Comparison of ENCODE assay signal across 19 cellular contexts in genomic region chr1:38555594-38555993, GRCh38.
DNase-seq lines count a peak whose midpoint lies in the region; ATAC-seq, FAIRE-seq and TF ChIP-seq lines count a peak whose summit lies in the region.
"Had no signal": no experiment of that assay in that cellular context is flagged by ENCODE, and none has a peak within 500 bp of the region (broad histone marks: within the 10 kb centered on the region; RNA-seq: fewer than 3 reads in every experiment).

No MANE protein-coding gene starts in this region.

- no peaks in the 10 kb centered on the region for H3K36me3 ChIP-seq in HEK293 (ENCODE audit: control insufficient read depth in 2 of 2, insufficient read depth in 1 of 2, low read length in 2 of 2)
- no peaks in the 10 kb centered on the region for H3K36me3 ChIP-seq in GM12878 (ENCODE audit: control insufficient read depth in 2 of 2, insufficient read depth in 2 of 2, low read length in 1 of 2)
- H3K36me3 ChIP-seq: HAP-1 had no signal

- no peaks in the 10 kb centered on the region for H4K20me1 ChIP-seq in GM12878 (ENCODE audit: control insufficient read depth, insufficient read depth)

- H3K36me3 Mint-ChIP-seq in stimulated activated memory B cell treated with anti-CD40 and anti-IgM and Interleukin-4, amounts not matched to agents 10 μg/mL and 1 μg/mL and 100 μg/mL, for 72 hours, result no peaks in the 10 kb centered on the region

- no peaks in the 10 kb centered on the region for H3K9me3 Mint-ChIP-seq in stimulated activated memory B cell treated with anti-CD40 and anti-IgM and Interleukin-4, amounts not matched to agents 10 μg/mL and 1 μg/mL and 100 μg/mL, for 72 hours
- H3K9me3 Mint-ChIP-seq: CD4-positive, alpha-beta T cell; HFFc6 had no signal

- H3K4me3 Mint-ChIP-seq in stimulated activated memory B cell treated with anti-CD40 and anti-IgM and Interleukin-4, amounts not matched to agents 10 μg/mL and 1 μg/mL and 100 μg/mL, for 72 hours, result no peak overlapping the region
- H3K4me3 Mint-ChIP-seq: CD4-positive, alpha-beta T cell; HFFc6 had no signal

- no TSS peak for BruUV-seq in GM12878 (replicated peaks; lab: Mats Ljungman, UMichigan)

- SMC1A ChIA-PET in GM12878 (lab: Charles Lee; ENCODE audit: uncharacterized antibody, unreplicated experiment), result interaction anchor here (0.7 to 1.2 kb wide), 4 partner anchors 15 to 528 kb away, joined by 3 to 6 read pairs (median 4); no protein-coding TSS in a partner anchor

- peak; percentile 56 for DNase-seq in GM12865 (ENCODE audit: low read depth)
- no peak for DNase-seq in GM12878 (ENCODE audit: low read depth, low spot score)
- DNase-seq in foreskin keratinocyte, result no peak
- no peak for DNase-seq in activated CD8-positive, alpha-beta memory T cell treated with anti-CD3 and anti-CD28 coated beads for 24 hours
- DNase-seq in left cardiac atrium, result no peak
- DNase-seq: ACHN; C1 segment of cervical spinal cord; CD4-positive, alpha-beta T cell; COR-L47; DMS153; DMS79 treated with DMSO at 0.1 percent for 48 hours; GDM1; HFFc6 had no signal

- RAD21 ChIA-PET in GM12878 (lab: Charles Lee; ENCODE audit: unreplicated experiment), result interaction anchor here (1.1 to 1.6 kb wide), 2 partner anchors 28 to 81 kb away, joined by 4 read pairs; no protein-coding TSS in a partner anchor

- TF ChIP-seq EP300 in GM12878 (IDR thresholded peaks at IDR 0.05; ENCODE audit: borderline replicate concordance in 1 of 2, control insufficient read depth in 1 of 2, low read depth in 2 of 2, low read length in 2 of 2), result no peak

- H3K27ac ChIP-seq in HEK293 (ENCODE audit: extremely low read depth, low read depth, low read length) (no peak overlapping the region), GM12878 (ENCODE audit: control insufficient read depth, insufficient read depth) (no peak overlapping the region; the same call in 1 of the 2 replicates), foreskin keratinocyte (no peak overlapping the region)
- H3K27ac ChIP-seq: HL-60 had no signal

- ATAC-seq in GM12878, result no peak
- ATAC-seq in stimulated activated memory B cell treated with anti-CD40 and anti-IgM and Interleukin-4, amounts not matched to agents 10 μg/mL and 1 μg/mL and 100 μg/mL, for 72 hours, result no peak
- no peak for ATAC-seq in foreskin keratinocyte
- ATAC-seq in left cardiac atrium, result no peak

- WGBS in GM12878 (ENCODE audit: insufficient coverage, insufficient replicate concordance, low lambda C conversion rate, missing lambda C conversion rate), result 67% methylated on average over 1 of the region's 1 CpG

- no peak overlapping the region for H3K9ac ChIP-seq in GM12878 (ENCODE audit: control insufficient read depth, insufficient read depth, low read length)

- no peak overlapping the region for H3K4me2 ChIP-seq in GM12878 (ENCODE audit: control insufficient read depth, insufficient read depth)

- CTCF ChIA-PET in HEK293 (lab: Yijun Ruan, JAX) (no interaction called here), GM12878 (lab: Yijun Ruan, JAX) (interaction anchor here (0.7 to 0.9 kb wide), 3 partner anchors 14 to 52 kb away, joined by 3 to 4 read pairs (median 3); no protein-coding TSS in a partner anchor)

- H3K4me1 ChIP-seq in HEK293 (ENCODE audit: control insufficient read depth, insufficient read depth, low read length) (no peaks in the 10 kb centered on the region), GM12878 (ENCODE audit: control insufficient read depth, insufficient read depth, low read length) (peaks cover 34% of the 10 kb centered on the region), foreskin keratinocyte (no peaks in the 10 kb centered on the region)
- H3K4me1 ChIP-seq: HAP-1 had no signal

- H3K27ac Mint-ChIP-seq in stimulated activated memory B cell treated with anti-CD40 and anti-IgM and Interleukin-4, amounts not matched to agents 10 μg/mL and 1 μg/mL and 100 μg/mL, for 72 hours, result peak overlapping the region; percentile 96
- H3K27ac Mint-ChIP-seq: HFFc6 had no signal

- H3K9me3 ChIP-seq in HEK293 (ENCODE audit: control insufficient read depth, insufficient read depth, low read depth, low read length) (no peaks in the 10 kb centered on the region), GM12878 (replicated peaks; ENCODE audit: control insufficient read depth, insufficient read depth, low read length) (no peaks in the 10 kb centered on the region)
- H3K9me3 ChIP-seq: HAP-1 had no signal

- H3K4me1 Mint-ChIP-seq in stimulated activated memory B cell treated with anti-CD40 and anti-IgM and Interleukin-4, amounts not matched to agents 10 μg/mL and 1 μg/mL and 100 μg/mL, for 72 hours, result peaks cover 57% of the 10 kb centered on the region

- TF ChIP-seq RAD21 in GM12878 (IDR thresholded peaks at IDR 0.05; ENCODE audit: insufficient read depth, low read depth, low read length), result no peak

- peak; percentile 47 for FAIRE-seq in GM12878 (lab: Jason Lieb, UNC)
- FAIRE-seq: D721Med, H1 had no signal

- no peak overlapping the region; the same call in 1 of the 2 replicates for H2AFZ ChIP-seq in GM12878 (ENCODE audit: control insufficient read depth, low read depth, low read length)

- no peak for TF ChIP-seq POLR2A in GM12878 (IDR thresholded peaks at IDR 0.05; ENCODE audit: low read depth, low read length)

- H3K27me3 ChIP-seq in GM12878 (replicated peaks in 1 of 2; ENCODE audit: control insufficient read depth in 2 of 2, insufficient read depth in 2 of 2, low read length in 1 of 2) (no peaks in the 10 kb centered on the region), foreskin keratinocyte (peaks cover 28% of the 10 kb centered on the region)

- intact Hi-C loops in GM12878 (cut with micrococcal nuclease; ENCODE audit: unreplicated experiment) (no loop called here), left cardiac atrium (cut with DNase I) (no loop called here)

- H3K27me3 Mint-ChIP-seq in stimulated activated memory B cell treated with anti-CD40 and anti-IgM and Interleukin-4, amounts not matched to agents 10 μg/mL and 1 μg/mL and 100 μg/mL, for 72 hours, result peaks cover 3% of the 10 kb centered on the region
- H3K27me3 Mint-ChIP-seq: CD4-positive, alpha-beta T cell had no signal

- peaks cover 1% of the 10 kb centered on the region; the same call in 1 of the 2 replicates for H3K79me2 ChIP-seq in GM12878 (ENCODE audit: control insufficient read depth, insufficient read depth, low read length)

- no peak for TF ChIP-seq CTCF in GM12865 (IDR thresholded peaks at IDR 0.05; ENCODE audit: insufficient read depth, low read depth, low read length, missing control alignments)
- TF ChIP-seq CTCF in HEK293 (tag by site-specific recombination; IDR thresholded peaks at IDR 0.05), result no peak
- TF ChIP-seq CTCF in GM12878 (IDR thresholded peaks at IDR 0.05 in 2 of 3, conservative IDR thresholded peaks at IDR 0.05 in 1 of 3; ENCODE audit: control insufficient read depth in 2 of 3, extremely low read depth in 1 of 3, insufficient read depth in 1 of 3, low read depth in 3 of 3, low read length in 3 of 3), result no peak
- no peak for TF ChIP-seq CTCF in foreskin keratinocyte (conservative IDR thresholded peaks at IDR 0.05)

- POLR2A ChIA-PET in HEK293 (lab: Yijun Ruan, JAX), result no interaction called here
- POLR2A ChIA-PET in GM12878 (lab: Charles Lee), result interaction anchor here (1.0 kb wide), 1 partner anchor 28 kb away, joined by 3 read pairs; no protein-coding TSS in a partner anchor

- in situ Hi-C loops in GM12878 (cut with MboI), result no loop called here

- H3K4me3 ChIP-seq in GM12865 (ENCODE audit: low read depth, low read length) (no peak overlapping the region), HEK293 (ENCODE audit: low read depth, low read length) (no peak overlapping the region), GM12878 (no peak overlapping the region)
- H3K4me3 ChIP-seq: HAP-1 had no signal

TF ChIP-seq in HEK293, 187 proteins besides CTCF, POLR2A, EP300 and RAD21 (continues in another document):
- TF ChIP-seq ZNF169 (tag by site-specific recombination; IDR thresholded peaks at IDR 0.05) (no peak), ZNF18 (tag by site-specific recombination; IDR thresholded peaks at IDR 0.05) (no peak), ZBTB17 (tag by site-specific recombination; IDR thresholded peaks at IDR 0.05) (no peak), ZNF654 (tag by site-specific recombination; IDR thresholded peaks at IDR 0.05; ENCODE audit: low read depth) (no peak), ZNF274 (IDR thresholded peaks at IDR 0.05; ENCODE audit: low read length) (no peak), ZNF274 (tag by site-specific recombination; IDR thresholded peaks at IDR 0.05; ENCODE audit: borderline replicate concordance) (no peak)

TF ChIP-seq in GM12878, 131 proteins besides CTCF, POLR2A, EP300 and RAD21:
- TF ChIP-seq SREBF1 (IDR thresholded peaks at IDR 0.05; ENCODE audit: low read length) (no peak), RELA (IDR thresholded peaks at IDR 0.05; ENCODE audit: borderline replicate concordance, partially characterized antibody) (no peak), STAT3 (IDR thresholded peaks at IDR 0.05; ENCODE audit: low read depth, low read length) (no peak), MXI1 (IDR thresholded peaks at IDR 0.05; ENCODE audit: low read depth, low read length) (no peak), SKIL (IDR thresholded peaks at IDR 0.05; ENCODE audit: low read depth, poor library complexity, severe bottlenecking) (peak; percentile 57), POLR2AphosphoS5 (IDR thresholded peaks at IDR 0.05; ENCODE audit: low read length) (no peak), RUNX3 (IDR thresholded peaks at IDR 0.05; ENCODE audit: low read length) (peak; percentile 51), TARDBP (IDR thresholded peaks at IDR 0.05; ENCODE audit: borderline replicate concordance) (no peak)
TF ChIP-seq in GM12878: peak in this region for 2.
